Comparison of ENCODE assay signal across 9 cellular contexts in genomic region chr18:657311-657997, GRCh38. TPM values are rescaled to one million over a fixed set of nuclear protein-coding genes. Genes with fewer than 3 reads are reported as not detected.
DNase-seq lines count a peak whose midpoint lies in the region; ATAC-seq, FAIRE-seq and TF ChIP-seq lines count a peak whose summit lies in the region.
"Had no signal": no experiment of that assay in that cellular context is flagged by ENCODE, and none has a peak within 500 bp of the region (broad histone marks: within the 10 kb centered on the region; RNA-seq: fewer than 3 reads in every experiment).

Gene TYMS, plus strand, starts transcription at chr18:657653. Its CDS starts 90 bp downstream, at chr18:657743.

- no peak within 1 kb of the TSS for H3K14ac ChIP-seq in H1 (ENCODE audit: insufficient read length)

- H3K23ac ChIP-seq in H1 (ENCODE audit: insufficient read length) = no peak within 1 kb of the TSS

- H4K20me1 ChIP-seq in H1 (replicated peaks in 1 of 2; ENCODE audit: control insufficient read depth in 1 of 2, insufficient read depth in 2 of 2, low read length in 2 of 2) = peaks cover 2 to 8% of the 10 kb centered on the region in 2 experiments

- TF ChIP-seq CTCF in WI38 (IDR thresholded peaks at IDR 0.05; ENCODE audit: low read depth, low read length) = no peak
- peak in 1 of 3 experiments; percentile 9; a peak in 1 of 4 replicates for TF ChIP-seq CTCF in H1 (IDR thresholded peaks at IDR 0.05; ENCODE audit: control extremely low read depth in 1 of 3, insufficient read depth in 1 of 3, low read depth in 1 of 3, low read length in 3 of 3)
- no peak for TF ChIP-seq CTCF in mesothelial cell of epicardium (IDR thresholded peaks at IDR 0.05; ENCODE audit: unreplicated experiment)

- peak; percentile 45 for ATAC-seq in GM19328 (IDR thresholded peaks at IDR 0.05; ENCODE audit: unreplicated experiment)
- peak; percentile 63 for ATAC-seq in HG03432 (IDR thresholded peaks at IDR 0.05; ENCODE audit: unreplicated experiment)

- 1% methylated on average over 49 of the region's 79 CpGs; no CpG with 5 or more reads in 1 of the 2 experiments for WGBS in H1 (ENCODE audit: extremely low coverage in 1 of 2, insufficient coverage in 1 of 2, insufficient read length in 1 of 2, insufficient replicate concordance in 2 of 2, low coverage in 1 of 2, low lambda C conversion rate in 2 of 2, missing lambda C conversion rate in 1 of 2), 2 experiments

- H3K27me3 ChIP-seq in H1 (replicated peaks in 1 of 4; ENCODE audit: control insufficient read depth in 3 of 4, extremely low read depth in 1 of 4, insufficient read depth in 3 of 4, low read length in 3 of 4) = no peaks in the 10 kb centered on the region

- peak within 1 kb of the TSS; percentile 65 for H4K5ac ChIP-seq in H1 (ENCODE audit: insufficient read length, low read depth, low read length)

- H2BK12ac ChIP-seq in H1 (ENCODE audit: low read depth, low read length) = peak within 1 kb of the TSS; percentile 80; the same call in 1 of the 2 replicates

- H3K4me3 ChIP-seq in WI38 (ENCODE audit: low read depth, low read length) = peak within 1 kb of the TSS; percentile 91
- peak within 1 kb of the TSS; percentile 78 to 96 (median 90) for H3K4me3 ChIP-seq in H1 (ENCODE audit: extremely low read depth in 1 of 4, insufficient read depth in 2 of 4, low read depth in 3 of 4, low read length in 4 of 4)

- H3K4me3 Mint-ChIP-seq in mesothelial cell of epicardium = peak within 1 kb of the TSS; percentile 80

- peaks cover 12% of the 10 kb centered on the region for H3K9me3 Mint-ChIP-seq in mesothelial cell of epicardium

- H3K23me2 ChIP-seq in H1 (ENCODE audit: low read depth, low read length) = peaks cover 4% of the 10 kb centered on the region; the same call in 1 of the 2 replicates

- H3K79me1 ChIP-seq in H1 (ENCODE audit: low read depth, low read length) = peaks cover 14% of the 10 kb centered on the region

- peak within 1 kb of the TSS; percentile 82 to 89 (median 85) for H3K9ac ChIP-seq in H1 (replicated peaks in 1 of 4; ENCODE audit: extremely low read depth in 1 of 4, low read depth in 3 of 4, low read length in 3 of 4)

- FAIRE-seq in H1 (lab: Jason Lieb, UNC) = no peak
- FAIRE-seq: frontal cortex had no signal

- peak within 1 kb of the TSS; percentile 98 for H4K91ac ChIP-seq in H1 (replicated peaks; ENCODE audit: insufficient read length, low read length)

- peak within 1 kb of the TSS; percentile 79 for H4K8ac ChIP-seq in H1 (ENCODE audit: extremely low read depth, insufficient read depth, low read length)

- H3K36me3 Mint-ChIP-seq in mesothelial cell of epicardium = peaks cover 21% of the 10 kb centered on the region

- H2BK5ac ChIP-seq in H1 (ENCODE audit: low read depth, low read length) = peak within 1 kb of the TSS; percentile 93; the same call in 1 of the 2 replicates

- peak; percentile 93 for DNase-seq in COLO668 (lab: John Stamatoyannopoulos, UW; ENCODE audit: unreplicated experiment)
- DNase-seq in NCI-H2227 (lab: John Stamatoyannopoulos, UW; ENCODE audit: unreplicated experiment) = peak; percentile 94
- DNase-seq in H1 (ENCODE audit: low read depth in 1 of 2, low spot score in 2 of 2) = peak in 1 of 2 experiments; percentile 81
- DNase-seq in mesothelial cell of epicardium (ENCODE audit: low spot score in 2 of 2, unreplicated experiment in 2 of 2) = peak; percentile 33 to 72
- peak in 24 of 49 donors; percentile 3 to 66 (median 38) for DNase-seq in substantia nigra (lab: John Stamatoyannopoulos, UW)

- H2BK120ac ChIP-seq in H1 (replicated peaks; ENCODE audit: low read depth, low read length) = no peak within 1 kb of the TSS

- 0 out of 2 replicates have a peak within 1 kb of the TSS, but pooled peaks have one; percentile 89 for H2AFZ ChIP-seq in H1 (ENCODE audit: low read length)

- peak within 1 kb of the TSS; percentile 32; the same call in 1 of the 2 replicates for H2AK5ac ChIP-seq in H1 (ENCODE audit: low read depth, low read length)

- peaks cover 0 to 10% (median 5%) of the 10 kb centered on the region in 4 experiments; a peak in 5 of 7 replicates for H3K4me1 ChIP-seq in H1 (replicated peaks in 1 of 4; ENCODE audit: control insufficient read depth in 3 of 4, insufficient read depth in 4 of 4, low read length in 3 of 4)

- H2BK20ac ChIP-seq in H1 (ENCODE audit: low read length) = no peak within 1 kb of the TSS

- H3K18ac ChIP-seq in H1 (ENCODE audit: extremely low read depth, low read length) = peak within 1 kb of the TSS; percentile 86

- peaks cover 10 to 34% (median 16%) of the 10 kb centered on the region in 4 experiments; a peak in 7 of 8 replicates for H3K36me3 ChIP-seq in H1 (ENCODE audit: control insufficient read depth in 2 of 4, insufficient read depth in 4 of 4, low read length in 3 of 4)

- peak within 1 kb of the TSS; percentile 84; the same call in 1 of the 2 replicates for H3K27ac ChIP-seq in H1 (ENCODE audit: low read depth, low read length)
- H3K27ac ChIP-seq in substantia nigra (ENCODE audit: low read depth, low read length, poor library complexity, severe bottlenecking) = peak within 1 kb of the TSS; percentile 91

- CTCF ChIA-PET in H1 (lab: Charles Lee; ENCODE audit: partially characterized antibody) = interaction anchor here (1.0 to 2.4 kb wide), 9 partner anchors 8 to 367 kb away, joined by 3 to 9 read pairs (median 4); no protein-coding TSS in a partner anchor

- no peaks in the 10 kb centered on the region for H3K27me3 Mint-ChIP-seq in mesothelial cell of epicardium (ENCODE audit: low read depth)

- H3K4ac ChIP-seq in H1 (replicated peaks; ENCODE audit: insufficient read length, low read depth, low read length) = peak within 1 kb of the TSS; percentile 57

- TF ChIP-seq RAD21 in H1 (IDR thresholded peaks at IDR 0.05 in 1 of 2, conservative IDR thresholded peaks at IDR 0.05 in 1 of 2; ENCODE audit: low read depth in 2 of 2, low read length in 2 of 2) = no peak

- POLR2A ChIA-PET in H1 (lab: Charles Lee; ENCODE audit: partially characterized antibody) = interaction anchor here (0.8 to 3.1 kb wide), 14 partner anchors 8 to 55 kb away, joined by 3 to 14 read pairs (median 5); partner anchors contain the start of gene ENOSF1

- H3K9me3 ChIP-seq in H1 (ENCODE audit: insufficient read depth in 2 of 2, low read depth in 1 of 2, low read length in 1 of 2) = peaks cover 5 to 7% of the 10 kb centered on the region in 2 experiments; a peak in 3 of 4 replicates

- peaks cover 16% of the 10 kb centered on the region for H3K4me1 Mint-ChIP-seq in mesothelial cell of epicardium

- peak within 1 kb of the TSS; percentile 87 for H3K56ac ChIP-seq in H1 (replicated peaks; ENCODE audit: insufficient read length, low read depth, low read length)

- no peak for TF ChIP-seq EP300 in H1 (IDR thresholded peaks at IDR 0.05; ENCODE audit: borderline replicate concordance in 1 of 2, low read depth in 2 of 2, low read length in 2 of 2)

- peak within 1 kb of the TSS; percentile 78 for H3K4me2 ChIP-seq in H1 (ENCODE audit: insufficient read depth in 1 of 2, low read depth in 2 of 2, low read length in 2 of 2)

- H2BK15ac ChIP-seq in H1 (ENCODE audit: low read length) = peak within 1 kb of the TSS; percentile 61; the same call in 1 of the 2 replicates

- H3K79me2 ChIP-seq in H1 (ENCODE audit: control insufficient read depth in 1 of 2, insufficient read depth in 2 of 2, low read length in 2 of 2) = peaks cover 0 to 52% of the 10 kb centered on the region in 2 experiments; a peak in 3 of 4 replicates

- peak in 1 of 2 experiments; percentile 10; a peak in 1 of 3 replicates for TF ChIP-seq POLR2A in H1 (IDR thresholded peaks at IDR 0.05; ENCODE audit: control extremely low read depth in 1 of 2, low read depth in 2 of 2, low read length in 2 of 2)

- peak within 1 kb of the TSS; percentile 83 for H3K27ac Mint-ChIP-seq in mesothelial cell of epicardium

TF ChIP-seq in H1, 55 proteins besides CTCF, POLR2A, EP300 and RAD21 (continues in another document):
- TF ChIP-seq RBBP5 (IDR thresholded peaks at IDR 0.05; ENCODE audit: borderline replicate concordance, low read depth, low read length) = peak; percentile 71
- peak; percentile 9 to 40; a peak in 1 of 4 replicates for TF ChIP-seq SIN3A (conservative IDR thresholded peaks at IDR 0.05 in 1 of 2, IDR thresholded peaks at IDR 0.05 in 1 of 2; ENCODE audit: low read depth in 1 of 2, low read length in 2 of 2)
- peak; percentile 83 for TF ChIP-seq ASH2L (IDR thresholded peaks at IDR 0.05; ENCODE audit: low read length)
- TF ChIP-seq MAFK (IDR thresholded peaks at IDR 0.05; ENCODE audit: low read depth, low read length) = no peak
- TF ChIP-seq PHF8 (conservative IDR thresholded peaks at IDR 0.05; ENCODE audit: low read depth, low read length) = peak; percentile 66; the same call in 1 of the 2 replicates
- TF ChIP-seq TBP (IDR thresholded peaks at IDR 0.05; ENCODE audit: low read depth, low read length) = 0 out of 2 replicates have a peak, but pooled peaks have one; percentile 19
- peak; percentile 51; the same call in 1 of the 2 replicates for TF ChIP-seq E2F6 (IDR thresholded peaks at IDR 0.05)
- TF ChIP-seq KDM4A (IDR thresholded peaks at IDR 0.05; ENCODE audit: low read depth, low read length, severe bottlenecking) = peak; percentile 83
- no peak for TF ChIP-seq CTBP2 (IDR thresholded peaks at IDR 0.05; ENCODE audit: borderline replicate concordance, insufficient read depth, insufficient read length, low read length)
- 0 out of 2 replicates have a peak, but pooled peaks have one; percentile 17 for TF ChIP-seq TAF1 (IDR thresholded peaks at IDR 0.05; ENCODE audit: low read depth, low read length)
- TF ChIP-seq FOSL1 (IDR thresholded peaks at IDR 0.05; ENCODE audit: insufficient read depth, low read depth, low read length) = no peak
- 0 out of 2 replicates have a peak, but pooled peaks have one; percentile 34 for TF ChIP-seq CREB1 (IDR thresholded peaks at IDR 0.05)

RNA-seq across cellular contexts. Expression of gene TYMS, which starts in this region (rescaled TPM):
- total RNA-seq in H1 (2021; fragmentation: NEBNext Ultra II Directional; extraction: Animal tissue kit (Norgen Biotek cat#: 25700)) = 85.1 and 91.9 TPM in 2 replicates
- polyA plus RNA-seq in H1 (2011; rRNA removed) = 76.8 and 110 TPM in 2 replicates
- polyA plus RNA-seq in H1 (2011; cell fraction: cytosol; rRNA removed) = 78.5 TPM
- polyA plus RNA-seq in H1 (2011; cell fraction: nucleus; rRNA removed) = 120 TPM
- 99.4 to 132 TPM (median 113 TPM) in 4 replicates for polyA plus RNA-seq in H1 (2012, experiment 1 of 2)
- polyA plus RNA-seq in H1 (2012, experiment 2 of 2) = 51.6 TPM
- 58.5 TPM for polyA plus RNA-seq in H1 (2013, experiment 1 of 2)
- polyA plus RNA-seq in H1 (2013, experiment 2 of 2) = 58.9 TPM
- polyA minus RNA-seq in H1 (2011; rRNA and poly(A)+ RNA removed) = 117 and 187 TPM in 2 replicates
- polyA minus RNA-seq in H1 (2011; cell fraction: cytosol; rRNA and poly(A)+ RNA removed) = 74.1 TPM
- 26.6 TPM for polyA minus RNA-seq in H1 (2011; cell fraction: nucleus; rRNA and poly(A)+ RNA removed)
- total RNA-seq in mesothelial cell of epicardium = 54.0 to 60.8 TPM (median 55.4 TPM) in 3 replicates
